ENCODE assay signal across 12 cellular contexts in the genomic region with DNA sequence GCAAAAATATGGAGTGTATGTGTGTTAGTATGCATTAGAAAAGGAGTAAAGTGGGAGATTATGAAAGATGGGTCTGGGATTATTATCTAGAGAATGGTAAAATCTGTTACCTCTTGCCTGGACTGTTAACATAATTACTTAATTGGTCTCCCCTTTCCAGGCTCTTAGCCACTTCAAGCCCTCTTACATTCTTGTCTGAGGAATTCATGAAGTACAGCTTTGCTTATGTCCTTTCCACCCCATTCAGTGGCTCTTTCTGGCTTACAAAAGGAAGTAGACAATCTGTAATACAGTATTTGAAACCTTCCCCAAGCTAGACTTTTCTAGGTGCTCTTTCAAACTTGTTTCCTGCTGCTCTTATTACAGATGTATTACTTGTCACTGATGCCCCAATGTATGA.
DNase-seq lines count a peak whose midpoint lies in the region; ATAC-seq, FAIRE-seq and TF ChIP-seq lines count a peak whose summit lies in the region.
"Had no signal": no experiment of that assay in that cellular context is flagged by ENCODE, and none has a peak within 500 bp of the region (broad histone marks: within the 10 kb centered on the region; RNA-seq: fewer than 3 reads in every experiment).

No MANE protein-coding gene starts in this region.

- peaks cover 2% of the 10 kb centered on the region for H3K9me3 Mint-ChIP-seq in activated CD8-positive, alpha-beta T cell treated with anti-CD3 and anti-CD28 coated beads for 36 hours
- H3K9me3 Mint-ChIP-seq in activated CD8-positive, alpha-beta T cell treated with anti-CD3 and anti-CD28 coated beads, Interleukin-2, amount 10 ng/mL, durations not matched to agents 7 days and 5 days (ENCODE audit: insufficient read depth) = no peaks in the 10 kb centered on the region
- H3K9me3 Mint-ChIP-seq in stimulated activated memory B cell treated with anti-CD40 and anti-IgM and Interleukin-4, amounts not matched to agents 10 μg/mL and 1 μg/mL and 100 μg/mL, for 72 hours = peaks cover 5% of the 10 kb centered on the region
- H3K9me3 Mint-ChIP-seq in Caco-2 (ENCODE audit: unreplicated experiment) = peaks cover 8% of the 10 kb centered on the region

- no peak for DNase-seq in activated CD8-positive, alpha-beta T cell treated with anti-CD3 and anti-CD28 coated beads for 36 hours
- no peak for DNase-seq in activated CD8-positive, alpha-beta T cell treated with anti-CD3 and anti-CD28 coated beads, Interleukin-2, amount 10 ng/mL, durations not matched to agents 7 days and 5 days
- DNase-seq in NCI-H1436 (lab: John Stamatoyannopoulos, UW) = peak; percentile 81
- no peak for DNase-seq in endothelial cell of umbilical vein (ENCODE audit: low read depth, low spot score)
- DNase-seq in Caco-2 = no peak
- DNase-seq in CD1c-positive myeloid dendritic cell (ENCODE audit: extremely low spot score) = no peak
- DNase-seq in NCI-H2029 treated with DMSO at 0.1 percent for 48 hours (lab: John Stamatoyannopoulos, UW) = no peak
- DNase-seq: activated effector memory CD4-positive, alpha-beta T cell treated with Interleukin-2 at 50 U/mL for 16 hours; NCI-H774 had no signal

- no peaks in the 10 kb centered on the region for H3K9me1 ChIP-seq in endothelial cell of umbilical vein (replicated peaks; ENCODE audit: control insufficient read depth, extremely low read depth, insufficient read depth, low read length)

- intact Hi-C loops in activated CD8-positive, alpha-beta T cell treated with anti-CD3 and anti-CD28 coated beads for 36 hours (cut with micrococcal nuclease) = no loop called here
- intact Hi-C loops in endothelial cell of umbilical vein (cut with micrococcal nuclease) (no loop called here), Caco-2 (cut with micrococcal nuclease; ENCODE audit: unreplicated experiment) (no loop called here)

- no peak for FAIRE-seq in endothelial cell of umbilical vein (lab: Jason Lieb, UNC)
- FAIRE-seq: endometrium had no signal

- dilution Hi-C loops in endothelial cell of umbilical vein (cut with MboI; ENCODE audit: extremely low pct_ligation_motif_present, low sequenced_read_pairs) = no loop called here

- no TSS peak for BruUV-seq in endothelial cell of umbilical vein (replicated peaks; lab: Mats Ljungman, UMichigan)
- no TSS peak for BruUV-seq in Caco-2 (replicated peaks; lab: Mats Ljungman, UMichigan)

- peak overlapping the region; percentile 79 for H3K27ac Mint-ChIP-seq in activated CD8-positive, alpha-beta T cell treated with anti-CD3 and anti-CD28 coated beads for 36 hours
- no peak overlapping the region for H3K27ac Mint-ChIP-seq in activated CD8-positive, alpha-beta T cell treated with anti-CD3 and anti-CD28 coated beads, Interleukin-2, amount 10 ng/mL, durations not matched to agents 7 days and 5 days
- peak overlapping the region; percentile 13 for H3K27ac Mint-ChIP-seq in stimulated activated memory B cell treated with anti-CD40 and anti-IgM and Interleukin-4, amounts not matched to agents 10 μg/mL and 1 μg/mL and 100 μg/mL, for 72 hours
- no peak overlapping the region for H3K27ac Mint-ChIP-seq in Caco-2 (ENCODE audit: unreplicated experiment)

- peaks cover 99% of the 10 kb centered on the region for H3K79me2 ChIP-seq in endothelial cell of umbilical vein (ENCODE audit: control insufficient read depth, insufficient read depth, low read length)

- CTCF ChIA-PET in activated CD8-positive, alpha-beta T cell treated with anti-CD3 and anti-CD28 coated beads for 36 hours (lab: Charles Lee) = interaction anchor here (0.6 to 1.2 kb wide), 4 partner anchors 14 to 215 kb away, joined by 3 read pairs; no protein-coding TSS in a partner anchor
- CTCF ChIA-PET in activated CD8-positive, alpha-beta T cell treated with anti-CD3 and anti-CD28 coated beads, Interleukin-2, amount 10 ng/mL, durations not matched to agents 7 days and 5 days (lab: Charles Lee) = interaction anchor here (0.6 to 1.2 kb wide), 2 partner anchors 326 to 422 kb away, joined by 3 to 4 read pairs; no protein-coding TSS in a partner anchor
- CTCF ChIA-PET in endothelial cell of umbilical vein (lab: Charles Lee) (interaction anchor here (1.0 to 1.9 kb wide), 5 partner anchors 8 to 372 kb away, joined by 4 to 5 read pairs (median 4); no protein-coding TSS in a partner anchor), Caco-2 (lab: Charles Lee) (no interaction called here)

- ATAC-seq in activated CD8-positive, alpha-beta T cell treated with anti-CD3 and anti-CD28 coated beads for 36 hours = no peak
- ATAC-seq in activated CD8-positive, alpha-beta T cell treated with anti-CD3 and anti-CD28 coated beads, Interleukin-2, amount 10 ng/mL, durations not matched to agents 7 days and 5 days = no peak
- no peak for ATAC-seq in stimulated activated memory B cell treated with anti-CD40 and anti-IgM and Interleukin-4, amounts not matched to agents 10 μg/mL and 1 μg/mL and 100 μg/mL, for 72 hours

- H3K9me3 ChIP-seq in endothelial cell of umbilical vein (replicated peaks; ENCODE audit: control insufficient read depth, insufficient read depth, low read length) = no peaks in the 10 kb centered on the region
- no peaks in the 10 kb centered on the region for H3K9me3 ChIP-seq in Caco-2

- no peaks in the 10 kb centered on the region for H3K27me3 Mint-ChIP-seq in activated CD8-positive, alpha-beta T cell treated with anti-CD3 and anti-CD28 coated beads for 36 hours
- no peaks in the 10 kb centered on the region for H3K27me3 Mint-ChIP-seq in activated CD8-positive, alpha-beta T cell treated with anti-CD3 and anti-CD28 coated beads, Interleukin-2, amount 10 ng/mL, durations not matched to agents 7 days and 5 days (ENCODE audit: low read depth)
- H3K27me3 Mint-ChIP-seq in stimulated activated memory B cell treated with anti-CD40 and anti-IgM and Interleukin-4, amounts not matched to agents 10 μg/mL and 1 μg/mL and 100 μg/mL, for 72 hours = no peaks in the 10 kb centered on the region
- no peaks in the 10 kb centered on the region for H3K27me3 Mint-ChIP-seq in Caco-2 (ENCODE audit: insufficient read depth, unreplicated experiment)

- H3K27me3 ChIP-seq in endothelial cell of umbilical vein (ENCODE audit: control insufficient read depth in 2 of 2, insufficient read depth in 2 of 2, low read length in 2 of 2) (no peaks in the 10 kb centered on the region), Caco-2 (replicated peaks; ENCODE audit: control insufficient read depth, insufficient read depth, low read length) (no peaks in the 10 kb centered on the region)

- H3K4me3 ChIP-seq in endothelial cell of umbilical vein (replicated peaks in 1 of 3; ENCODE audit: insufficient read depth in 1 of 3, low read depth in 1 of 3, low read length in 3 of 3) (no peak overlapping the region), Caco-2 (ENCODE audit: low read depth, low read length) (no peak overlapping the region)

- H3K4me1 ChIP-seq in endothelial cell of umbilical vein (ENCODE audit: control insufficient read depth, extremely low read depth, insufficient read depth, low read length) (peaks cover 29% of the 10 kb centered on the region), Caco-2 (peaks cover 13% of the 10 kb centered on the region)

- H2AFZ ChIP-seq in endothelial cell of umbilical vein (ENCODE audit: low read depth, low read length) = no peak overlapping the region
- H2AFZ ChIP-seq: parathyroid adenoma had no signal

- POLR2A ChIA-PET in activated CD8-positive, alpha-beta T cell treated with anti-CD3 and anti-CD28 coated beads for 36 hours (lab: Charles Lee) = interaction anchor here (1.0 kb wide), 1 partner anchor 11 kb away, joined by 3 read pairs; no protein-coding TSS in a partner anchor
- POLR2A ChIA-PET in activated CD8-positive, alpha-beta T cell treated with anti-CD3 and anti-CD28 coated beads, Interleukin-2, amount 10 ng/mL, durations not matched to agents 7 days and 5 days (lab: Charles Lee) = interaction anchor here (0.7 to 1.0 kb wide), 2 partner anchors 20 to 130 kb away, joined by 3 to 4 read pairs; a partner anchor contains a TSS
- POLR2A ChIA-PET in endothelial cell of umbilical vein (lab: Charles Lee) (no interaction called here), Caco-2 (lab: Charles Lee) (no interaction called here)

- peak overlapping the region; percentile 24 for H3K27ac ChIP-seq in endothelial cell of umbilical vein (ENCODE audit: insufficient read depth, low read depth, low read length)
- H3K27ac ChIP-seq: parathyroid adenoma had no signal

- H3K9ac ChIP-seq in endothelial cell of umbilical vein (replicated peaks; ENCODE audit: extremely low read depth, insufficient read depth, low read length) = no peak overlapping the region
- H3K9ac ChIP-seq: parathyroid adenoma had no signal

- H3K36me3 Mint-ChIP-seq in activated CD8-positive, alpha-beta T cell treated with anti-CD3 and anti-CD28 coated beads for 36 hours (ENCODE audit: low read depth) = peaks cover 54% of the 10 kb centered on the region
- H3K36me3 Mint-ChIP-seq in activated CD8-positive, alpha-beta T cell treated with anti-CD3 and anti-CD28 coated beads, Interleukin-2, amount 10 ng/mL, durations not matched to agents 7 days and 5 days (ENCODE audit: low read depth) = peaks cover 61% of the 10 kb centered on the region
- peaks cover 56% of the 10 kb centered on the region for H3K36me3 Mint-ChIP-seq in stimulated activated memory B cell treated with anti-CD40 and anti-IgM and Interleukin-4, amounts not matched to agents 10 μg/mL and 1 μg/mL and 100 μg/mL, for 72 hours
- H3K36me3 Mint-ChIP-seq in Caco-2 (ENCODE audit: insufficient read depth, unreplicated experiment) = peaks cover 7% of the 10 kb centered on the region

- H3K4me2 ChIP-seq in endothelial cell of umbilical vein (ENCODE audit: insufficient read depth, low read length) = peak overlapping the region; percentile 34

- TF ChIP-seq POLR2A in endothelial cell of umbilical vein (IDR thresholded peaks at IDR 0.05; ENCODE audit: low read depth, low read length) = no peak

- H3K36me3 ChIP-seq in endothelial cell of umbilical vein (ENCODE audit: control insufficient read depth in 2 of 2, extremely low read depth in 1 of 2, insufficient read depth in 2 of 2, low read length in 2 of 2) = peaks cover 0 to 4% of the 10 kb centered on the region in 2 experiments
- no peaks in the 10 kb centered on the region for H3K36me3 ChIP-seq in Caco-2 (ENCODE audit: control insufficient read depth, insufficient read depth, low read length)

- no peak for TF ChIP-seq CTCF in activated CD8-positive, alpha-beta T cell treated with anti-CD3 and anti-CD28 coated beads for 36 hours (IDR thresholded peaks at IDR 0.05)
- TF ChIP-seq CTCF in endothelial cell of umbilical vein (IDR thresholded peaks at IDR 0.05; ENCODE audit: extremely low read depth in 1 of 2, insufficient read depth in 1 of 2, low read depth in 1 of 2, low read length in 2 of 2) (no peak), Caco-2 (IDR thresholded peaks at IDR 0.05; ENCODE audit: insufficient read depth in 1 of 2, low read depth in 1 of 2, low read length in 1 of 2, severe bottlenecking in 1 of 2, unreplicated experiment in 1 of 2) (no peak)

- peaks cover 74% of the 10 kb centered on the region for H3K4me1 Mint-ChIP-seq in activated CD8-positive, alpha-beta T cell treated with anti-CD3 and anti-CD28 coated beads for 36 hours (ENCODE audit: low read depth)
- H3K4me1 Mint-ChIP-seq in activated CD8-positive, alpha-beta T cell treated with anti-CD3 and anti-CD28 coated beads, Interleukin-2, amount 10 ng/mL, durations not matched to agents 7 days and 5 days (ENCODE audit: low read depth) = peaks cover 56% of the 10 kb centered on the region
- H3K4me1 Mint-ChIP-seq in stimulated activated memory B cell treated with anti-CD40 and anti-IgM and Interleukin-4, amounts not matched to agents 10 μg/mL and 1 μg/mL and 100 μg/mL, for 72 hours = peaks cover 58% of the 10 kb centered on the region
- peaks cover 26% of the 10 kb centered on the region for H3K4me1 Mint-ChIP-seq in Caco-2 (ENCODE audit: low read depth, unreplicated experiment)

- peaks cover 20% of the 10 kb centered on the region for H4K20me1 ChIP-seq in endothelial cell of umbilical vein (replicated peaks; ENCODE audit: control insufficient read depth, extremely low read depth, insufficient read depth, low read length)

- no peak overlapping the region for H3K4me3 Mint-ChIP-seq in activated CD8-positive, alpha-beta T cell treated with anti-CD3 and anti-CD28 coated beads for 36 hours
- H3K4me3 Mint-ChIP-seq in activated CD8-positive, alpha-beta T cell treated with anti-CD3 and anti-CD28 coated beads, Interleukin-2, amount 10 ng/mL, durations not matched to agents 7 days and 5 days = no peak overlapping the region
- no peak overlapping the region for H3K4me3 Mint-ChIP-seq in stimulated activated memory B cell treated with anti-CD40 and anti-IgM and Interleukin-4, amounts not matched to agents 10 μg/mL and 1 μg/mL and 100 μg/mL, for 72 hours
- no peak overlapping the region for H3K4me3 Mint-ChIP-seq in Caco-2 (ENCODE audit: unreplicated experiment)

Comparison
In these comparisons a context has a peak if more than half of its experiments do, and no peak if none do; other contexts are left out.
1. H3K27ac Mint-ChIP-seq: peak in activated CD8-positive, alpha-beta T cell treated with anti-CD3 and anti-CD28 coated beads for 36 hours (single experiment) and stimulated activated memory B cell treated with anti-CD40 and anti-IgM and Interleukin-4, amounts not matched to agents 10 μg/mL and 1 μg/mL and 100 μg/mL, for 72 hours (single experiment); none in activated CD8-positive, alpha-beta T cell treated with anti-CD3 and anti-CD28 coated beads, Interleukin-2, amount 10 ng/mL, durations not matched to agents 7 days and 5 days (single experiment) and Caco-2 (single experiment).
2. POLR2A ChIA-PET loops: an anchor here in activated CD8-positive, alpha-beta T cell treated with anti-CD3 and anti-CD28 coated beads for 36 hours (1.0 kb wide) and activated CD8-positive, alpha-beta T cell treated with anti-CD3 and anti-CD28 coated beads, Interleukin-2, amount 10 ng/mL, durations not matched to agents 7 days and 5 days (0.7 to 1.0 kb wide); none called in endothelial cell of umbilical vein and Caco-2.